In the genomic region with DNA sequence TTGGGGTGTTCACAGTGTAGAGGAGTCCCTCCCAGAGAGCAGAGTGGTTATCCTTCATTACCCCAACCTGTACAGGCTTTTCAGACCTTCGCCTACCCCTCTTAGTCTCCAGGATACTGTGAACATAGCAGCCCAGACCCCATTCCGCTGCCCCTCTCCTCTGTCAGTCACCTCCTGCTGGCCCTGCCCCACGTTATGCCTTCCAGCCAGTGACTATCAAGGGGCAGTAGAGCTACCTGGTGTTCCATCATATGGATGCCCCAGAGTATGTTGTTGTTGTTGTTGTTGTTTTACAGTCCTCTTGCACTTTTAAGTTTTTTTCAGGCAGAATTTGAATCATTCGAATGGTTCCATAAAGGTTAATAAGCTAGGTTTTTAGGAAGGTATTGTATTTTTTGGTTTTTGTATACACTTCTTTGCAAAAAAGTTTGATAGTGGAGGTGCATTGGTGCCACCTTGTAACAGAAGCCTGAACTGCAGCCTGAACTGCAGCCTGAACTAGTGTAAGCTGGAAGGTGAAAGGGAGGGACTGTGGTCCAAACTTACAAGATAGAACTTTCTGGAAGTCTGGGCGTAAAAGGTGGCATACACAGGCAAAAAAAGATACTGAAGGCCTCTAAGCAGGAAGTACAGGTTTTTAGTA, we compare ENCODE assay signal across 1 cellular context.
TF ChIP-seq lines count a peak whose summit lies in the region.

No MANE protein-coding gene starts in this region.

TF ChIP-seq in SK-N-SH treated with all-trans-retinoic acid at 6 μM for 48 hours, 23 proteins besides CTCF, POLR2A, EP300 and RAD21 (continued from another document):
- TF ChIP-seq, protein P1, sequence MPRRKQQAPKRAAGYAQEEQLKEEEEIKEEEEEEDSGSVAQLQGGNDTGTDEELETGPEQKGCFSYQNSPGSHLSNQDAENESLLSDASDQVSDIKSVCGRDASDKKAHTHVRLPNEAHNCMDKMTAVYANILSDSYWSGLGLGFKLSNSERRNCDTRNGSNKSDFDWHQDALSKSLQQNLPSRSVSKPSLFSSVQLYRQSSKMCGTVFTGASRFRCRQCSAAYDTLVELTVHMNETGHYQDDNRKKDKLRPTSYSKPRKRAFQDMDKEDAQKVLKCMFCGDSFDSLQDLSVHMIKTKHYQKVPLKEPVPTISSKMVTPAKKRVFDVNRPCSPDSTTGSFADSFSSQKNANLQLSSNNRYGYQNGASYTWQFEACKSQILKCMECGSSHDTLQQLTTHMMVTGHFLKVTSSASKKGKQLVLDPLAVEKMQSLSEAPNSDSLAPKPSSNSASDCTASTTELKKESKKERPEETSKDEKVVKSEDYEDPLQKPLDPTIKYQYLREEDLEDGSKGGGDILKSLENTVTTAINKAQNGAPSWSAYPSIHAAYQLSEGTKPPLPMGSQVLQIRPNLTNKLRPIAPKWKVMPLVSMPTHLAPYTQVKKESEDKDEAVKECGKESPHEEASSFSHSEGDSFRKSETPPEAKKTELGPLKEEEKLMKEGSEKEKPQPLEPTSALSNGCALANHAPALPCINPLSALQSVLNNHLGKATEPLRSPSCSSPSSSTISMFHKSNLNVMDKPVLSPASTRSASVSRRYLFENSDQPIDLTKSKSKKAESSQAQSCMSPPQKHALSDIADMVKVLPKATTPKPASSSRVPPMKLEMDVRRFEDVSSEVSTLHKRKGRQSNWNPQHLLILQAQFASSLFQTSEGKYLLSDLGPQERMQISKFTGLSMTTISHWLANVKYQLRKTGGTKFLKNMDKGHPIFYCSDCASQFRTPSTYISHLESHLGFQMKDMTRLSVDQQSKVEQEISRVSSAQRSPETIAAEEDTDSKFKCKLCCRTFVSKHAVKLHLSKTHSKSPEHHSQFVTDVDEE (CRISPR knock-in tag; IDR thresholded peaks at IDR 0.05), result no peak
